ENCODE assay signal across 26 cellular contexts in genomic region chr14:74407021-74407800, GRCh38. TPM values are rescaled to one million over a fixed set of nuclear protein-coding genes. Genes with fewer than 3 reads are reported as not detected.
"Had no signal": no experiment of that assay in that cellular context is flagged by ENCODE, and none has a peak within 500 bp of the region (broad histone marks: within the 10 kb centered on the region; RNA-seq: fewer than 3 reads in every experiment).

No MANE protein-coding gene starts in this region.

- H3K4me2 ChIP-seq: KMS-11, SK-N-SH had no signal

- H3K9me3 ChIP-seq: adrenal gland, breast epithelium, MG63, Peyer's patch, SJCRH30, SK-N-SH had no signal

- H3K4me3 ChIP-seq: adrenal gland, breast epithelium, MG63, Peyer's patch, SJCRH30 had no signal

- H3K9ac ChIP-seq: KMS-11, SK-N-SH had no signal

- H3K36me3 ChIP-seq: adrenal gland, breast epithelium, MG63, Peyer's patch, SJCRH30, WERI-Rb-1 had no signal

- ATAC-seq: activated CD4-positive, alpha-beta T cell treated with anti-CD3 and anti-CD28 coated beads for 36 hours; activated CD8-positive, alpha-beta T cell treated with anti-CD3 and anti-CD28 coated beads for 36 hours; activated T-cell treated with anti-CD3 and anti-CD28 coated beads, Interleukin-2, amount 50 U/mL, for 72 hours had no signal

- DNase-seq: activated CD4-positive, alpha-beta T cell treated with anti-CD3 and anti-CD28 coated beads for 36 hours; activated CD8-positive, alpha-beta memory T cell treated with anti-CD3 and anti-CD28 coated beads, Interleukin-2, amount 50 U/mL, for 4 hours; activated CD8-positive, alpha-beta T cell treated with anti-CD3 and anti-CD28 coated beads for 36 hours; activated naive CD4-positive, alpha-beta T cell treated with anti-CD3 and anti-CD28 coated beads, Interleukin-2, amount 50 U/mL, for 16 hours; activated naive CD8-positive, alpha-beta T cell treated with anti-CD3 and anti-CD28 coated beads, Interleukin-2, amount 10 ng/mL, durations not matched to agents 7 days and 5 days; activated T-cell treated with anti-CD3 and anti-CD28 coated beads, Interleukin-2, amount 50 U/mL, for 72 hours; adrenal gland; anterior cingulate cortex; MG63; MV-4-11; NCI-H1092 treated with DMSO at 0.1 percent for 48 hours; NCI-H1417 treated with DMSO at 0.1 percent for 48 hours; NCI-H1694; NCI-H2029 treated with DMSO at 0.1 percent for 48 hours; NCI-H510A treated with DMSO at 0.1 percent for 48 hours; NCI-H69; Peyer's patch; Right ventricle myocardium superior; SJCRH30; SK-N-SH; T-helper 1 cell; WERI-Rb-1 had no signal

- H3K4me1 ChIP-seq: adrenal gland, breast epithelium had no signal

- H3K27ac ChIP-seq: adrenal gland, breast epithelium, KMS-11, Peyer's patch, RWPE1, SJCRH30, WERI-Rb-1 had no signal

- H3K27me3 ChIP-seq: adrenal gland, breast epithelium, MG63, Peyer's patch had no signal

RNA-seq across cellular contexts. Expression of gene SYNDIG1L, which starts 18.8 kb away (rescaled TPM):
- total RNA-seq: activated CD4-positive, alpha-beta T cell treated with anti-CD3 and anti-CD28 coated beads for 36 hours; activated CD8-positive, alpha-beta T cell treated with anti-CD3 and anti-CD28 coated beads for 36 hours; activated naive CD8-positive, alpha-beta T cell treated with anti-CD3 and anti-CD28 coated beads, Interleukin-2, amount 10 ng/mL, durations not matched to agents 7 days and 5 days; activated T-cell treated with anti-CD3 and anti-CD28 coated beads, Interleukin-2, amount 50 U/mL, for 72 hours; Right ventricle myocardium superior; SJCRH30; T-helper 2 cell treated with Interferon-gamma antibody and Interleukin-4, amounts not matched to agents 100 ng/mL and 5 ng/mL, for 36 hours had no signal
- polyA plus RNA-seq: SK-N-SH had no signal

RNA-seq across cellular contexts. Expression of gene VRTN, which starts 58.9 kb away (rescaled TPM):
- total RNA-seq: activated CD4-positive, alpha-beta T cell treated with anti-CD3 and anti-CD28 coated beads for 36 hours; activated CD8-positive, alpha-beta T cell treated with anti-CD3 and anti-CD28 coated beads for 36 hours; activated naive CD8-positive, alpha-beta T cell treated with anti-CD3 and anti-CD28 coated beads, Interleukin-2, amount 10 ng/mL, durations not matched to agents 7 days and 5 days; activated T-cell treated with anti-CD3 and anti-CD28 coated beads, Interleukin-2, amount 50 U/mL, for 72 hours; breast epithelium; Right ventricle myocardium superior; SJCRH30; T-helper 2 cell treated with Interferon-gamma antibody and Interleukin-4, amounts not matched to agents 100 ng/mL and 5 ng/mL, for 36 hours had no signal
- polyA plus RNA-seq: adrenal gland, SK-N-SH had no signal
